ENCODE assay signal across 8 cellular contexts in the genomic region with DNA sequence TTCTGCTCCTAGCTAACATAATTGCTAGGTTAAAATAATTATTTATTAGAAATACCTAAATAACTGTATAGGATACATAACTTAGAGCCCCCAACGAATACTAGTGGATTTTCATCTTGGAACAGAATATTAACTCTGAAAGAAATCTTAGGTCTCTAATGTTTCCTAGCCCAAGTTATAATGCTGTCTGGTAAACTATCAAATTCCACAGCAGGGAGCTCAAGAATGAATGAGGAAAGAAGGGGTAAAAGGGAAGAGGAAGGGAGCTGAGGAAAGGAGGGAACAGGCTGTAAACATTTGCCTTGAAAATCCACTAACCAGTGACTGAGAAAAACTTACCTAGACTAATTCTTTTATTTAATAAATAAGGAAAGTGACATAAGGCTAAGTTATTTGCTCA.
"Had no signal": no experiment of that assay in that cellular context is flagged by ENCODE, and none has a peak within 500 bp of the region (broad histone marks: within the 10 kb centered on the region; RNA-seq: fewer than 3 reads in every experiment).

No MANE protein-coding gene starts in this region.

- H3K4me1 Mint-ChIP-seq: IgD-negative memory B cell had no signal

- H3K27ac ChIP-seq: HL-60, KMS-11 had no signal

- H3K4me2 ChIP-seq: KMS-11 had no signal

- FAIRE-seq: HepG2, HTR-8/SVneo had no signal

- H3K9ac ChIP-seq: KMS-11 had no signal

- DNase-seq: IMR-90, KBM-7, KG1 had no signal

- H3K27me3 Mint-ChIP-seq: IgD-negative memory B cell had no signal

- H3K4me3 Mint-ChIP-seq: IgD-negative memory B cell had no signal

- ATAC-seq: HepG2 had no signal
